ENCODE assay signal across 28 cellular contexts in the genomic region with DNA sequence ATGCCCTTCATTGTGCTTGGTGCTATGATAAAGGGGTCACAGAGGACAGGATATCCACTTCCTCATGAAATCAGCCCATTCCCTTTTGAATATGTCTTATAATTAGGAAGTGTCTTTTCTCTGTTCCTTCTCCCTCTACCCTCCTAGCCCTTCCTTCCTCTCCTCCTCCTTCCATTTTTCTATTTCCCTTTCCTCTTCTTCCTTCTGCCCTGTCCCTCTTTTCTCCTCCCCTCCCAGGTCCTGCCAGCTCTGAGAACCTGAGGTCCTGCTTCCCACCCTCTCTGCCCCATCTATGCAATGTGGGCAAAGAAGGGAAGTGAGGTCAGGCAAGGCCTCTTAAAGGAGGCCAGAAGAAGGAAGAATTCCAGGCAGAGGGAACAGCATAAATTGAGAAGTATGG. TPM values are rescaled to one million over a fixed set of nuclear protein-coding genes. Genes with fewer than 3 reads are reported as not detected.
DNase-seq lines count a peak whose midpoint lies in the region; ATAC-seq, FAIRE-seq and TF ChIP-seq lines count a peak whose summit lies in the region.
"Had no signal": no experiment of that assay in that cellular context is flagged by ENCODE, and none has a peak within 500 bp of the region (broad histone marks: within the 10 kb centered on the region; RNA-seq: fewer than 3 reads in every experiment).

No MANE protein-coding gene starts in this region.

- no peaks in the 10 kb centered on the region for H3K79me2 ChIP-seq in endothelial cell of umbilical vein (ENCODE audit: control insufficient read depth, insufficient read depth, low read length)

- peak; percentile 26 for ATAC-seq in left ventricle myocardium superior
- ATAC-seq in right cardiac atrium: no peak
- ATAC-seq in esophagus mucosa: no peak
- no peak for ATAC-seq in GM21786 (IDR thresholded peaks at IDR 0.05; ENCODE audit: unreplicated experiment)
- ATAC-seq: activated T-cell treated with anti-CD3 and anti-CD28 coated beads, Interleukin-2, amount 50 U/mL, for 4 hours; T-cell had no signal

- H3K27me3 ChIP-seq in right cardiac atrium (ENCODE audit: control insufficient read depth, insufficient read depth) (no peaks in the 10 kb centered on the region), endothelial cell of umbilical vein (ENCODE audit: control insufficient read depth in 2 of 2, insufficient read depth in 2 of 2, low read length in 2 of 2) (no peaks in the 10 kb centered on the region), tibial artery (no peaks in the 10 kb centered on the region)
- H3K27me3 ChIP-seq: ascending aorta, left lung, sigmoid colon, upper lobe of left lung had no signal

- TF ChIP-seq CTCF in endothelial cell of umbilical vein (IDR thresholded peaks at IDR 0.05; ENCODE audit: extremely low read depth in 1 of 2, insufficient read depth in 1 of 2, low read depth in 1 of 2, low read length in 2 of 2) (no peak), tibial artery (IDR thresholded peaks at IDR 0.05) (no peak)

- H3K9ac ChIP-seq in endothelial cell of umbilical vein (replicated peaks; ENCODE audit: extremely low read depth, insufficient read depth, low read length): no peak overlapping the region
- H3K9ac ChIP-seq: neural progenitor cell had no signal

- H3K9me1 ChIP-seq in endothelial cell of umbilical vein (replicated peaks; ENCODE audit: control insufficient read depth, extremely low read depth, insufficient read depth, low read length): no peaks in the 10 kb centered on the region

- FAIRE-seq in endothelial cell of umbilical vein (lab: Jason Lieb, UNC): no peak
- FAIRE-seq: islet of Langerhans had no signal

- H2AFZ ChIP-seq in endothelial cell of umbilical vein (ENCODE audit: low read depth, low read length): peak overlapping the region; percentile 1
- H2AFZ ChIP-seq: neural progenitor cell had no signal

- H4K20me1 ChIP-seq in endothelial cell of umbilical vein (replicated peaks; ENCODE audit: control insufficient read depth, extremely low read depth, insufficient read depth, low read length): no peaks in the 10 kb centered on the region

- dilution Hi-C loops in endothelial cell of umbilical vein (cut with MboI; ENCODE audit: extremely low pct_ligation_motif_present, low sequenced_read_pairs): no loop called here

- BruUV-seq in endothelial cell of umbilical vein (replicated peaks; lab: Mats Ljungman, UMichigan): no TSS peak

- H3K36me3 ChIP-seq in endothelial cell of umbilical vein (ENCODE audit: control insufficient read depth in 2 of 2, extremely low read depth in 1 of 2, insufficient read depth in 2 of 2, low read length in 2 of 2) (no peaks in the 10 kb centered on the region), tibial artery (no peaks in the 10 kb centered on the region)
- H3K36me3 ChIP-seq: ascending aorta, left lung, neural progenitor cell, prostate gland, sigmoid colon, upper lobe of left lung had no signal

- H3K9me3 ChIP-seq in right cardiac atrium (ENCODE audit: control insufficient read depth, low read length) (no peaks in the 10 kb centered on the region), endothelial cell of umbilical vein (replicated peaks; ENCODE audit: control insufficient read depth, insufficient read depth, low read length) (no peaks in the 10 kb centered on the region), tibial artery (no peaks in the 10 kb centered on the region)
- H3K9me3 ChIP-seq: ascending aorta, left lung, prostate gland, sigmoid colon, upper lobe of left lung had no signal

- no peak for TF ChIP-seq POLR2A in endothelial cell of umbilical vein (IDR thresholded peaks at IDR 0.05; ENCODE audit: low read depth, low read length)

- CTCF ChIA-PET in endothelial cell of umbilical vein (lab: Charles Lee): interaction anchor here (1.2 to 3.1 kb wide), 5 partner anchors 8 to 148 kb away, joined by 3 to 16 read pairs (median 9); a partner anchor contains a TSS

- intact Hi-C loops in left ventricle myocardium superior (cut with micrococcal nuclease): no loop called here
- intact Hi-C loops in right cardiac atrium (cut with DNase I): loop anchor here in 1 of 4 donors (5.0 kb wide), 1 partner anchor 135 kb away; no protein-coding TSS in a partner anchor
- intact Hi-C loops in endothelial cell of umbilical vein (cut with micrococcal nuclease): no loop called here
- intact Hi-C loops in tibial artery (cut with DNase I; ENCODE audit: low total_unique reads): no loop called here

- no peak overlapping the region for H3K27ac ChIP-seq in right cardiac atrium (ENCODE audit: low read length)
- H3K27ac ChIP-seq in endothelial cell of umbilical vein (ENCODE audit: insufficient read depth, low read depth, low read length): no peak overlapping the region
- no peak overlapping the region for H3K27ac ChIP-seq in tibial artery
- H3K27ac ChIP-seq: ascending aorta, coronary artery, neural progenitor cell, prostate gland, RWPE1, sigmoid colon, upper lobe of left lung had no signal

- H3K4me2 ChIP-seq in endothelial cell of umbilical vein (ENCODE audit: insufficient read depth, low read length): no peak overlapping the region
- H3K4me2 ChIP-seq: neural progenitor cell had no signal

- no peaks in the 10 kb centered on the region for H3K4me1 ChIP-seq in right cardiac atrium (ENCODE audit: control insufficient read depth, insufficient read depth, low read length)
- peaks cover 25% of the 10 kb centered on the region for H3K4me1 ChIP-seq in endothelial cell of umbilical vein (ENCODE audit: control insufficient read depth, extremely low read depth, insufficient read depth, low read length)
- peaks cover 0 to 8% (median 6%) of the 10 kb centered on the region in 4 donors for H3K4me1 ChIP-seq in tibial artery
- H3K4me1 ChIP-seq: ascending aorta, neural progenitor cell, prostate gland had no signal

- DNase-seq in left ventricle myocardium superior (no peak), right cardiac atrium (no peak), MV-4-11 (lab: John Stamatoyannopoulos, UW) (peak; percentile 15), endothelial cell of umbilical vein (ENCODE audit: low read depth, low spot score) (no peak), GOT3 (lab: John Stamatoyannopoulos, UW) (no peak), tibial artery (no peak)
- DNase-seq: activated gamma-delta T cell treated with Interleukin-2 at 50 U/mL for 16 hours; activated naive CD8-positive, alpha-beta T cell treated with anti-CD3 and anti-CD28 coated beads, Interleukin-2, amount 10 ng/mL, durations not matched to agents 7 days and 5 days; activated T-cell treated with anti-CD3 and anti-CD28 coated beads, Interleukin-2, amount 50 U/mL, for 4 hours; DMS 273 treated with DMSO at 0.1 percent for 48 hours; H9; Karpas-422; left lung; NCI-H1048; NCI-H82; sigmoid colon; stimulated activated CD4-positive, alpha-beta T cell treated with anti-CD3 and anti-CD28 coated beads, Interleukin-4, amount 100 ng/mL, for 4 hours; substantia nigra; T-cell; upper lobe of left lung had no signal

- POLR2A ChIA-PET in endothelial cell of umbilical vein (lab: Charles Lee): interaction anchor here (0.8 kb wide), 1 partner anchor 9 kb away, joined by 3 read pairs; no protein-coding TSS in a partner anchor

- H3K4me3 ChIP-seq in right cardiac atrium (ENCODE audit: low read length): no peak overlapping the region
- H3K4me3 ChIP-seq in endothelial cell of umbilical vein (replicated peaks in 1 of 3; ENCODE audit: insufficient read depth in 1 of 3, low read depth in 1 of 3, low read length in 3 of 3): no peak overlapping the region
- H3K4me3 ChIP-seq in tibial artery: no peak overlapping the region
- H3K4me3 ChIP-seq: ascending aorta, coronary artery, left lung, neural progenitor cell, prostate gland, sigmoid colon, upper lobe of left lung had no signal

TF ChIP-seq in endothelial cell of umbilical vein, 7 proteins besides CTCF, POLR2A, EP300 and RAD21:
- no peak for TF ChIP-seq MYC (IDR thresholded peaks at IDR 0.05; ENCODE audit: low read depth, low read length)
- TF ChIP-seq, protein P1, sequence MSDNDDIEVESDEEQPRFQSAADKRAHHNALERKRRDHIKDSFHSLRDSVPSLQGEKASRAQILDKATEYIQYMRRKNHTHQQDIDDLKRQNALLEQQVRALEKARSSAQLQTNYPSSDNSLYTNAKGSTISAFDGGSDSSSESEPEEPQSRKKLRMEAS (IDR thresholded peaks at IDR 0.05; ENCODE audit: insufficient read depth, insufficient read length): no peak
- no peak for TF ChIP-seq POLR2AphosphoS5 (IDR thresholded peaks at IDR 0.05; ENCODE audit: insufficient read depth, low read depth, low read length)
- no peak for TF ChIP-seq EZH2 (IDR thresholded peaks at IDR 0.05; ENCODE audit: borderline replicate concordance, low read depth, low read length, severe bottlenecking)
- no peak for TF ChIP-seq GATA2 (IDR thresholded peaks at IDR 0.05; ENCODE audit: insufficient read depth, insufficient read length, low read depth, low read length)

RNA-seq across cellular contexts. Expression of a gene that starts 7.8 kb away (rescaled TPM):
- 1.0 TPM for total RNA-seq in left ventricle myocardium superior
- 1 to 10 TPM; 1.5 to 2.5 (median 1.6) TPM for total RNA-seq in right cardiac atrium
- 0.34 TPM for polyA plus RNA-seq in right cardiac atrium
- total RNA-seq in endothelial cell of umbilical vein: 38.1 and 38.8 TPM in 2 replicates
- polyA plus RNA-seq in endothelial cell of umbilical vein: 20.5 and 23.7 TPM in 2 replicates
- 15.8 and 18.5 TPM in 2 replicates for polyA plus RNA-seq in endothelial cell of umbilical vein (2011; cell fraction: cytosol; rRNA removed)
- polyA plus RNA-seq in endothelial cell of umbilical vein (2011; cell fraction: nucleus; rRNA removed): 16.8 and 17.3 TPM in 2 replicates
- polyA plus RNA-seq in endothelial cell of umbilical vein (2012): 24.9 and 36.1 TPM in 2 replicates
- 56.3 and 71.7 TPM in 2 replicates for polyA minus RNA-seq in endothelial cell of umbilical vein
- 0.72 TPM for polyA minus RNA-seq in endothelial cell of umbilical vein (2011; cell fraction: cytosol; rRNA and poly(A)+ RNA removed)
- polyA minus RNA-seq in endothelial cell of umbilical vein (2011; cell fraction: nucleus; rRNA and poly(A)+ RNA removed): 27.9 and 30.1 TPM in 2 replicates
- 13.9 TPM for total RNA-seq in esophagus mucosa
